12 cellular contexts compared by ENCODE assay signal in the genomic region with DNA sequence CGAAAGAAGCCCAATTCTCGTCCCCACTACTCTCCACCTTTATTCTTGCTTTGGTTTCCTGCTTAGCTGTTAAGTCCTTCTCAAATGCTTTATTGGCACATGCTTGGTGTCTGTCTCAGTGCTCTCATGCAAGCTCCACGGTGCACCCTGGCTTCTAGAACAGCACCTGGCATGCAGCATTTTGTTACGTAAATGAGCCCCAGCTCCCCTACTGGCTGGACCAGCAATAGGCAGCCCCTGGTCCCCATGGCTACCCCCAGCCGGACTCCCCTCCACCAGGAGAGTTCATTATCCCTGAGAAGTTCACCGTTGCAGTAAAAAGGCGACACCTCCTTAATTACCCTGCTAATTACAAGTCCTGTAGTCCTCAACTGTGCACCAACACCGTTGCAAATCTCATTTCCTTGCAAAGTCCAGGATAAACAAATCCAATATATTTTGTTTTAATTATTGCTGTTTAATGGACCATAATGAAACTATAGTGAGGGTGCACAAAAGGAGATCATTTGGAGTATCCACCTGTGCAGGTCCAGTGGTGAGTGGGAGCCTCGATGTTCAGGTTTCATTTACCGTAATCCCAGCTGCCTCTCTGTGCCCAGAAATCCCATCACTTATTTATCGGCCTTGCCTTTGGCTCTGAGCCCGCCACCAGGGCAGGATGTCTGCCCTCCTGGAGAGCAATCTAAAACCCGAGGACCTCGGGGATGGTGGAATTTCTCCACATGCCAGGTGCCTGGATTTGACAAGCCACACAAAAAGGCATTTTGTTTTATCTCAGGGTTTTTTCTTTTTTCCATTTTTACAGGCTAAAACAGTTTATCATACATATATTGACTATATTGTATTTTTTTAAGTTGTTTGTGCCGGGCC. TPM values are rescaled to one million over a fixed set of nuclear protein-coding genes. Genes with fewer than 3 reads are reported as not detected.
DNase-seq lines count a peak whose midpoint lies in the region; ATAC-seq, FAIRE-seq and TF ChIP-seq lines count a peak whose summit lies in the region.
"Had no signal": no experiment of that assay in that cellular context is flagged by ENCODE, and none has a peak within 500 bp of the region (broad histone marks: within the 10 kb centered on the region; RNA-seq: fewer than 3 reads in every experiment).

No MANE protein-coding gene starts in this region.

- H3K27ac Mint-ChIP-seq in HFFc6: no peak overlapping the region

- no peak for TF ChIP-seq POLR2A in HepG2 (IDR thresholded peaks at IDR 0.05; ENCODE audit: insufficient read depth in 1 of 2, low read depth in 2 of 2, low read length in 2 of 2)

- no peaks in the 10 kb centered on the region for H3K9me3 ChIP-seq in WERI-Rb-1 (ENCODE audit: severe bottlenecking)
- no peaks in the 10 kb centered on the region for H3K9me3 ChIP-seq in HepG2 (ENCODE audit: low read length)
- H3K9me3 ChIP-seq: transverse colon had no signal

- H3K27me3 ChIP-seq in WERI-Rb-1 (ENCODE audit: insufficient read depth, low read depth, severe bottlenecking) (peaks cover 7% of the 10 kb centered on the region), HepG2 (ENCODE audit: control insufficient read depth in 1 of 2, insufficient read depth in 2 of 2, low read length in 2 of 2) (peaks cover 3 to 25% of the 10 kb centered on the region in 2 experiments; a peak in 4 of 5 replicates)

- 12% methylated on average over 15 of the region's 15 CpGs for WGBS in HepG2 (ENCODE audit: low lambda C conversion rate)

- TF ChIP-seq CTCF in HFFc6 (IDR thresholded peaks at IDR 0.05): peak; percentile 70
- TF ChIP-seq CTCF in WERI-Rb-1 (IDR thresholded peaks at IDR 0.05; ENCODE audit: low read depth, low read length): 0 out of 2 replicates have a peak, but pooled peaks have one; percentile 9
- TF ChIP-seq CTCF in HepG2 (CRISPR knock-in tag; IDR thresholded peaks at IDR 0.05): 0 out of 2 replicates have a peak, but pooled peaks have one; percentile 28
- TF ChIP-seq CTCF in GM10248 (IDR thresholded peaks at IDR 0.05; ENCODE audit: control extremely low read depth, extremely low read depth, low read depth, missing control alignments): no peak

- BruUV-seq in HepG2 (replicated peaks; lab: Mats Ljungman, UMichigan): no TSS peak

- no peak overlapping the region for H3K4me3 Mint-ChIP-seq in HFFc6

- CTCF ChIA-PET in HepG2 (lab: Yijun Ruan, JAX; ENCODE audit: low intra/inter-chr PET ratio, low total read pairs): interaction anchor here (1.9 to 2.1 kb wide), 3 partner anchors 102 to 110 kb away, joined by 7 to 16 read pairs (median 14); no protein-coding TSS in a partner anchor
- CTCF ChIA-PET in GM10248 (lab: Yijun Ruan, JAX): interaction anchor here (0.7 to 7.6 kb wide), 34 partner anchors 9 to 907 kb away, joined by 3 to 119 read pairs (median 5); a partner anchor contains a TSS

- H3K4me1 Mint-ChIP-seq in HFFc6 (ENCODE audit: low read depth): no peaks in the 10 kb centered on the region

- no peaks in the 10 kb centered on the region for H3K36me3 Mint-ChIP-seq in HFFc6 (ENCODE audit: low read depth)

- DNase-seq in NCI-H1105 treated with DMSO at 0.1 percent for 48 hours (lab: John Stamatoyannopoulos, UW): peak; percentile 59
- DNase-seq in NCI-H1105 (lab: John Stamatoyannopoulos, UW): no peak
- no peak for DNase-seq in HFFc6
- DNase-seq in WERI-Rb-1: no peak
- DNase-seq in HepG2 (ENCODE audit: low spot score): peak; percentile 20
- no peak for DNase-seq in HTR-8/SVneo (ENCODE audit: insufficient read length, low spot score)
- no peak for DNase-seq in GM10248 (ENCODE audit: extremely low spot score)
- no peak for DNase-seq in ureter (ENCODE audit: low spot score)
- DNase-seq: effector CD4-positive, alpha-beta T cell; NK-92 treated with Interleukin-12 subunit alpha and Interleukin-12 subunit beta, amount 100 ng/mL, for 24 hours; transverse colon had no signal

- POLR2A ChIA-PET in HepG2 (lab: Yijun Ruan, JAX): no interaction called here
- POLR2A ChIA-PET in GM10248 (lab: Yijun Ruan, JAX): interaction anchor here (1.4 kb wide), 1 partner anchor 111 kb away, joined by 4 read pairs; no protein-coding TSS in a partner anchor

- FAIRE-seq in HepG2 (lab: Jason Lieb, UNC) (no peak), HTR-8/SVneo (lab: Jason Lieb, UNC) (no peak)

- H3K27me3 Mint-ChIP-seq in HFFc6 (ENCODE audit: insufficient read depth): peaks cover 59% of the 10 kb centered on the region

- no peak overlapping the region for H3K4me2 ChIP-seq in HepG2 (ENCODE audit: low read depth, low read length)

- no peaks in the 10 kb centered on the region for H3K79me2 ChIP-seq in HepG2 (ENCODE audit: insufficient read depth, low read length)

- no peak for TF ChIP-seq RAD21 in HepG2 (CRISPR knock-in tag; IDR thresholded peaks at IDR 0.05)

- H4K20me1 ChIP-seq in HepG2 (ENCODE audit: insufficient read depth, low read length): 0 out of 2 replicates have a peak, but pooled peaks cover 3% of the 10 kb centered on the region

- H2AFZ ChIP-seq in HepG2 (ENCODE audit: low read length): no peak overlapping the region

- no peaks in the 10 kb centered on the region for H3K9me3 Mint-ChIP-seq in HFFc6

- no peaks in the 10 kb centered on the region for H3K36me3 ChIP-seq in WERI-Rb-1
- no peaks in the 10 kb centered on the region for H3K36me3 ChIP-seq in HepG2 (replicated peaks in 1 of 2; ENCODE audit: control insufficient read depth in 1 of 2, insufficient read depth in 2 of 2, low read length in 2 of 2)
- H3K36me3 ChIP-seq: transverse colon had no signal

- H3K4me3 ChIP-seq in WERI-Rb-1 (ENCODE audit: low read depth, low read length) (no peak overlapping the region), HepG2 (replicated peaks in 1 of 3; ENCODE audit: insufficient read depth in 1 of 3, low read depth in 2 of 3, low read length in 3 of 3) (no peak overlapping the region)
- H3K4me3 ChIP-seq: transverse colon had no signal

- no peaks in the 10 kb centered on the region for H3K4me1 ChIP-seq in HepG2 (ENCODE audit: insufficient read depth, low read length)
- H3K4me1 ChIP-seq: transverse colon had no signal

- in situ Hi-C loops in HepG2 (cut with HindIII; ENCODE audit: extremely low pct_ligation_motif_present, low pct_unique_long_range_greater_than_20kb): no loop called here

- TF ChIP-seq EP300 in HepG2 (IDR thresholded peaks at IDR 0.05; ENCODE audit: low read depth in 2 of 2, low read length in 2 of 2): no peak
- TF ChIP-seq EP300 in HepG2 (CRISPR knock-in tag; IDR thresholded peaks at IDR 0.05; ENCODE audit: borderline replicate concordance): no peak

- peak; percentile 81 for ATAC-seq in HepG2

- no peak overlapping the region for H3K9ac ChIP-seq in HepG2 (ENCODE audit: insufficient read depth, low read depth, low read length)

- H3K27ac ChIP-seq in WERI-Rb-1 (no peak overlapping the region), HepG2 (ENCODE audit: extremely low read length, insufficient read depth, low read length) (no peak overlapping the region)
- H3K27ac ChIP-seq: transverse colon had no signal

- intact Hi-C loops in HepG2 (cut with micrococcal nuclease; ENCODE audit: unreplicated experiment): no loop called here

TF ChIP-seq in HepG2, 621 proteins besides CTCF, POLR2A, EP300 and RAD21 (continues in another document):
- no peak for TF ChIP-seq ZSCAN20 (CRISPR knock-in tag; IDR thresholded peaks at IDR 0.05; ENCODE audit: borderline replicate concordance)
- no peak for TF ChIP-seq GFI1 (CRISPR knock-in tag; IDR thresholded peaks at IDR 0.05; ENCODE audit: borderline replicate concordance)
- TF ChIP-seq, protein P1, sequence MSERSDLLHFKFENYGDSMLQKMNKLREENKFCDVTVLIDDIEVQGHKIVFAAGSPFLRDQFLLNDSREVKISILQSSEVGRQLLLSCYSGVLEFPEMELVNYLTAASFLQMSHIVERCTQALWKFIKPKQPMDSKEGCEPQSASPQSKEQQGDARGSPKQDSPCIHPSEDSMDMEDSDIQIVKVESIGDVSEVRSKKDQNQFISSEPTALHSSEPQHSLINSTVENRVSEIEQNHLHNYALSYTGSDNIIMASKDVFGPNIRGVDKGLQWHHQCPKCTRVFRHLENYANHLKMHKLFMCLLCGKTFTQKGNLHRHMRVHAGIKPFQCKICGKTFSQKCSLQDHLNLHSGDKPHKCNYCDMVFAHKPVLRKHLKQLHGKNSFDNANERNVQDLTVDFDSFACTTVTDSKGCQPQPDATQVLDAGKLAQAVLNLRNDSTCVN (CRISPR knock-in tag; IDR thresholded peaks at IDR 0.05; ENCODE audit: borderline replicate concordance): no peak

RNA-seq across cellular contexts. Expression of a gene that starts 12.8 kb away (rescaled TPM):
- total RNA-seq in HFFc6 (2021; fragmentation: NEBNext Ultra II Directional; extraction: Animal tissue kit (Norgen Biotek cat#: 25700)): under 1 TPM in 5 of 6 experiments, not detected in 1; 0.10 to 0.35 (median 0.14) TPM
- not detected in 2 replicates for total RNA-seq in HepG2 (2016; rRNA removed; fragmentation: Illumina TruSeq; extraction: Trizol)
- total RNA-seq in HepG2 (2016; cell fraction: cytosol; rRNA removed; fragmentation: Illumina TruSeq; extraction: Trizol; ENCODE audit: low read depth): not detected in 2 replicates
- not detected in 2 replicates for total RNA-seq in HepG2 (2016; cell fraction: insoluble cytoplasmic fraction; rRNA removed; fragmentation: Illumina TruSeq; extraction: Trizol)
- not detected in 2 replicates for total RNA-seq in HepG2 (2016; cell fraction: membrane; rRNA removed; fragmentation: Illumina TruSeq; extraction: Trizol)
- total RNA-seq in HepG2 (2016; cell fraction: nucleus; rRNA removed; fragmentation: Illumina TruSeq; extraction: Trizol): not detected in 2 replicates
- not detected in 2 replicates for polyA plus RNA-seq in HepG2 (2011; rRNA removed)
- not detected in 2 replicates for polyA plus RNA-seq in HepG2 (2011; cell fraction: cytosol; rRNA removed)
- not detected in 2 replicates for polyA plus RNA-seq in HepG2 (2011; cell fraction: nucleus; rRNA removed)
- not detected in 2 replicates for polyA plus RNA-seq in HepG2 (2012)
- polyA plus RNA-seq in HepG2 (2016; cell fraction: cytosol; fragmentation: Illumina TruSeq; extraction: Trizol; ENCODE audit: low read depth): not detected in 2 replicates
- not detected in 2 replicates for polyA plus RNA-seq in HepG2 (2016; cell fraction: insoluble cytoplasmic fraction; fragmentation: Illumina TruSeq; extraction: Trizol; ENCODE audit: low read depth)
- polyA plus RNA-seq in HepG2 (2016; cell fraction: membrane; fragmentation: Illumina TruSeq; extraction: Trizol; ENCODE audit: low read depth): not detected in 2 replicates
- not detected in 2 replicates for polyA plus RNA-seq in HepG2 (2016; cell fraction: nucleus; fragmentation: Illumina TruSeq; extraction: Trizol; ENCODE audit: insufficient read depth, low read depth)
- not detected in 2 replicates for polyA minus RNA-seq in HepG2 (2011; rRNA and poly(A)+ RNA removed; ENCODE audit: low replicate concordance)
- polyA minus RNA-seq in HepG2 (2011; cell fraction: cytosol; rRNA and poly(A)+ RNA removed): not detected in 2 replicates
- polyA minus RNA-seq in HepG2 (2011; cell fraction: nucleus; rRNA and poly(A)+ RNA removed): not detected in 2 replicates
- not detected for total RNA-seq in ureter
- total RNA-seq: omental fat pad had no signal

Comparison
In these comparisons a context has a peak if more than half of its experiments do, and no peak if none do; other contexts are left out.
1. DNase-seq: peak in NCI-H1105 treated with DMSO at 0.1 percent for 48 hours (single experiment) and HepG2 (single experiment); none in NCI-H1105 (single experiment), HFFc6 (single experiment), WERI-Rb-1 (single experiment), HTR-8/SVneo (single experiment), GM10248 (single experiment) and ureter (single experiment).